Comparison of ENCODE assay signal across 23 cellular contexts in the genomic region with DNA sequence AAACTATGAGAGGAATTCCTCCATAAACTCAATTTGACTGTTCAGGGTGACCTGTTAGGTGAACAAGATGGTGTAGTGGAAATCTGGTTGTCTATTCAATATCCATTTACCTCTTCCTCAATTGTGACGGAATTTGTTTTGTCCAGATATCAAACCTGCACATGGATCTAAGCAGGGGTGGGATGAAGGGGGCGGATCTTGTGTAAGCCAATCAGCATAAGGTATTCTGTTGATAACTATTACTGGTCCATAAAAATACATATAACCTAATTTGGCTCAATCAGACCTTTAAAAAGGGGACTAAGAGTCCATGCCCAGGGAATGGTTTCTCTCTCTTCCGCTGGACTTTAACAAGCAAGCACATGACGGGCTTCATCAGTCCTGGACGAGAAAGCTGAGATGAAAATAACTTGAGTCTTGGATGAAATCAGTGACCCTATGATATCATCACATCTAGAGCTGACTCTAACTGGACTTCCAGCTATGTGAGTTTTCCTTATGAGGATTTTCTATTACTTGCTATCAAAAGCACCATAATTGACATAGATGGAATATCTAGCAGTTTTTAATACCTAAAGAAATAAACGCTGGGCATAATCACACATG. TPM values are rescaled to one million over a fixed set of nuclear protein-coding genes. Genes with fewer than 3 reads are reported as not detected.
DNase-seq lines count a peak whose midpoint lies in the region; ATAC-seq and TF ChIP-seq lines count a peak whose summit lies in the region.
"Had no signal": no experiment of that assay in that cellular context is flagged by ENCODE, and none has a peak within 500 bp of the region (broad histone marks: within the 10 kb centered on the region; RNA-seq: fewer than 3 reads in every experiment).

No MANE protein-coding gene starts in this region.

- H3K27ac Mint-ChIP-seq in T-helper 2 cell treated with Interferon-gamma antibody and Interleukin-4, amounts not matched to agents 5 μg/mL and 100 μg/mL, for 36 hours: no peak overlapping the region

- H3F3A ChIP-seq in smooth muscle cell (ENCODE audit: low read depth): no peaks in the 10 kb centered on the region

- ATAC-seq in right cardiac atrium (no peak), gastrocnemius medialis (peak in 1 of 2 donors; percentile 29)
- ATAC-seq: GM12878 had no signal

- peak overlapping the region; percentile 14 to 37 for H3K27ac ChIP-seq in ascending aorta
- H3K27ac ChIP-seq in right cardiac atrium (ENCODE audit: low read length): peak overlapping the region; percentile 37
- peak overlapping the region; percentile 94 to 96 (median 95) for H3K27ac ChIP-seq in gastrocnemius medialis
- H3K27ac ChIP-seq in smooth muscle cell (ENCODE audit: low read depth): no peak overlapping the region
- H3K27ac ChIP-seq: A549, SJSA1 had no signal

- H3K36me3 Mint-ChIP-seq in T-helper 2 cell treated with Interferon-gamma antibody and Interleukin-4, amounts not matched to agents 5 μg/mL and 100 μg/mL, for 36 hours (ENCODE audit: low read depth): peaks cover 17% of the 10 kb centered on the region

- TF ChIP-seq CTCF in ascending aorta (IDR thresholded peaks at IDR 0.05) (no peak), gastrocnemius medialis (IDR thresholded peaks at IDR 0.05 in 4 of 5, conservative IDR thresholded peaks at IDR 0.05 in 1 of 5) (no peak), smooth muscle cell (IDR thresholded peaks at IDR 0.05; ENCODE audit: borderline replicate concordance, insufficient read depth, poor library complexity, severe bottlenecking) (no peak), GM13976 (IDR thresholded peaks at IDR 0.05; ENCODE audit: borderline replicate concordance, control extremely low read depth, extremely low read depth, insufficient read depth, missing control alignments) (no peak)

- H3K36me3 ChIP-seq in ascending aorta: peaks cover 2 to 11% of the 10 kb centered on the region in 2 donors
- peaks cover 0 to 17% of the 10 kb centered on the region in 2 donors for H3K36me3 ChIP-seq in gastrocnemius medialis
- H3K36me3 ChIP-seq in smooth muscle cell (ENCODE audit: low read depth): peaks cover 5% of the 10 kb centered on the region
- peaks cover 5% of the 10 kb centered on the region for H3K36me3 ChIP-seq in HAP-1 (replicated peaks)

- H4K20me1 ChIP-seq in smooth muscle cell (ENCODE audit: low read depth): no peaks in the 10 kb centered on the region
- H4K20me1 ChIP-seq: BLaER1 treated with 17β-estradiol and CSF1 and Interleukin-3, amounts not matched to agents 10 nM and 100 nM had no signal

- no peak overlapping the region for H3K9ac ChIP-seq in smooth muscle cell (ENCODE audit: low read depth)

- no peak overlapping the region for H2AFZ ChIP-seq in smooth muscle cell (ENCODE audit: low read depth)

- TF ChIP-seq POLR2A in GM19099 (IDR thresholded peaks at IDR 0.05; ENCODE audit: extremely low read depth, insufficient read length, low read depth) (peak; percentile 7), gastrocnemius medialis (IDR thresholded peaks at IDR 0.05) (no peak)

- in situ Hi-C loops in gastrocnemius medialis (cut with MboI; ENCODE audit: low sequenced_read_pairs in 4 of 4) (loop anchor here in 1 of 4 donors (10.0 kb wide), 1 partner anchor 91 kb away; a partner anchor contains a TSS), GM13976 (cut with MboI; ENCODE audit: low sequenced_read_pairs, unreplicated experiment) (no loop called here), HAP-1 (cut with MboI; ENCODE audit: low sequenced_read_pairs) (no loop called here)

- no peaks in the 10 kb centered on the region for H3K9me3 ChIP-seq in ascending aorta
- no peaks in the 10 kb centered on the region for H3K9me3 ChIP-seq in right cardiac atrium (ENCODE audit: control insufficient read depth, low read length)
- no peaks in the 10 kb centered on the region for H3K9me3 ChIP-seq in gastrocnemius medialis
- no peaks in the 10 kb centered on the region for H3K9me3 ChIP-seq in smooth muscle cell (replicated peaks; ENCODE audit: low read depth)
- no peaks in the 10 kb centered on the region for H3K9me3 ChIP-seq in HAP-1
- H3K9me3 ChIP-seq: A549; BLaER1 treated with 17β-estradiol and CSF1 and Interleukin-3, amounts not matched to agents 10 nM and 100 nM; SJSA1 had no signal

- peaks cover 3% of the 10 kb centered on the region for H3K79me2 ChIP-seq in smooth muscle cell (ENCODE audit: low read depth)

- no peak overlapping the region for H3K4me3 ChIP-seq in ascending aorta
- no peak overlapping the region for H3K4me3 ChIP-seq in right cardiac atrium (ENCODE audit: low read length)
- H3K4me3 ChIP-seq in gastrocnemius medialis: no peak overlapping the region
- H3K4me3 ChIP-seq in smooth muscle cell: no peak overlapping the region
- H3K4me3 ChIP-seq in HAP-1: no peak overlapping the region
- H3K4me3 ChIP-seq: A549; BLaER1 treated with 17β-estradiol and CSF1 and Interleukin-3, amounts not matched to agents 10 nM and 100 nM; GM12878; SJSA1 had no signal

- no peaks in the 10 kb centered on the region for H3K27me3 Mint-ChIP-seq in T-helper 2 cell treated with Interferon-gamma antibody and Interleukin-4, amounts not matched to agents 5 μg/mL and 100 μg/mL, for 36 hours (ENCODE audit: low read depth)

- intact Hi-C loops in ascending aorta (cut with DNase I) (no loop called here), right cardiac atrium (cut with DNase I) (no loop called here), gastrocnemius medialis (cut with DNase I; ENCODE audit: low total_unique reads) (loop anchor here (10.0 kb wide), 1 partner anchor 731 kb away; no protein-coding TSS in a partner anchor)

- H3K4me2 ChIP-seq in smooth muscle cell: no peak overlapping the region
- H3K4me2 ChIP-seq: A549 had no signal

- DNase-seq in ascending aorta (ENCODE audit: low spot score in 2 of 2) (no peak), right cardiac atrium (no peak), gastrocnemius medialis (no peak), smooth muscle cell (lab: John Stamatoyannopoulos, UW; ENCODE audit: unreplicated experiment) (no peak), GM13976 (ENCODE audit: low spot score) (no peak), HAP-1 (ENCODE audit: low spot score in 2 of 2) (no peak)
- no peak for DNase-seq in T-helper 2 cell treated with Interferon-gamma antibody and Interleukin-4, amounts not matched to agents 5 μg/mL and 100 μg/mL, for 36 hours (ENCODE audit: low spot score)
- DNase-seq: DMS 273 treated with DMSO at 0.1 percent for 48 hours; GDM1; IMR-90; Kasumi-1; NCI-H1105 treated with DMSO at 0.1 percent for 48 hours; NCI-H1930; NCI-H2171 treated with DMSO at 0.1 percent for 48 hours; NCI-H446 treated with DMSO at 0.1 percent for 48 hours; NK-92 treated with Interleukin-12 subunit alpha and Interleukin-12 subunit beta, amount 100 ng/mL, for 24 hours; OCI-M1; RPMI8226 had no signal

- no peaks in the 10 kb centered on the region for H3K9me3 Mint-ChIP-seq in T-helper 2 cell treated with Interferon-gamma antibody and Interleukin-4, amounts not matched to agents 5 μg/mL and 100 μg/mL, for 36 hours

- no peaks in the 10 kb centered on the region for H3K27me3 ChIP-seq in ascending aorta
- H3K27me3 ChIP-seq in right cardiac atrium (ENCODE audit: control insufficient read depth, insufficient read depth): no peaks in the 10 kb centered on the region
- no peaks in the 10 kb centered on the region for H3K27me3 ChIP-seq in gastrocnemius medialis
- H3K27me3 ChIP-seq in smooth muscle cell (ENCODE audit: low read depth): no peaks in the 10 kb centered on the region
- H3K27me3 ChIP-seq in HAP-1 (ENCODE audit: low read depth): no peaks in the 10 kb centered on the region
- H3K27me3 ChIP-seq: BLaER1 treated with 17β-estradiol and CSF1 and Interleukin-3, amounts not matched to agents 10 nM and 100 nM; SJSA1 had no signal

- H3K4me1 Mint-ChIP-seq in T-helper 2 cell treated with Interferon-gamma antibody and Interleukin-4, amounts not matched to agents 5 μg/mL and 100 μg/mL, for 36 hours (ENCODE audit: low read depth): peaks cover 6% of the 10 kb centered on the region

- H3K4me1 ChIP-seq in ascending aorta (peaks cover 0 to 7% of the 10 kb centered on the region in 2 donors), right cardiac atrium (ENCODE audit: control insufficient read depth, insufficient read depth, low read length) (peaks cover 4% of the 10 kb centered on the region), gastrocnemius medialis (peaks cover 42 to 64% of the 10 kb centered on the region in 2 donors), smooth muscle cell (ENCODE audit: low read depth) (no peaks in the 10 kb centered on the region), HAP-1 (peaks cover 18% of the 10 kb centered on the region)

- H3K4me3 Mint-ChIP-seq in T-helper 2 cell treated with Interferon-gamma antibody and Interleukin-4, amounts not matched to agents 5 μg/mL and 100 μg/mL, for 36 hours: no peak overlapping the region

- WGBS in right cardiac atrium: 74% methylated on average over 6 of the region's 6 CpGs
- 95% methylated on average over 6 of the region's 6 CpGs for WGBS in smooth muscle cell (ENCODE audit: low lambda C conversion rate)

RNA-seq across cellular contexts. Expression of a gene that starts 5.7 kb away (rescaled TPM):
- total RNA-seq in ascending aorta (4.7 TPM), right cardiac atrium (100 to 1,000 TPM; 348 to 827 (median 453) TPM), gastrocnemius medialis (10 to 100 TPM in 3 of 4 donors, 1 to 10 TPM in 1; 7.8 to 38.9 (median 30.3) TPM), smooth muscle cell (1.2 and 2.1 TPM in 2 replicates)
- polyA plus RNA-seq in right cardiac atrium (504 TPM), smooth muscle cell (0.94 and 1.5 TPM in 2 replicates)

RNA-seq across cellular contexts. Expression of a gene that starts 11.1 kb away (rescaled TPM):
- total RNA-seq in ascending aorta: 12.5 TPM
- total RNA-seq in right cardiac atrium: 100 to 1,000 TPM; 108 to 138 (median 132) TPM
- 622 TPM for polyA plus RNA-seq in right cardiac atrium
- total RNA-seq in gastrocnemius medialis: 100 to 1,000 TPM in 1 of 4 donors, 10 to 100 TPM in 3; 63.4 to 146 (median 87.5) TPM
- total RNA-seq in smooth muscle cell: 22.7 and 69.4 TPM in 2 replicates
- polyA plus RNA-seq in smooth muscle cell: 47.0 and 60.0 TPM in 2 replicates

RNA-seq across cellular contexts. Expression of a gene that starts 36.8 kb away (rescaled TPM):
- total RNA-seq in ascending aorta (3.5 TPM), right cardiac atrium (1 to 10 TPM in 3 of 4 donors, under 1 TPM in 1; 0.80 to 1.7 (median 1.3) TPM), gastrocnemius medialis (under 1 TPM in 3 of 4 donors, not detected in 1; 0.11 to 0.36 (median 0.20) TPM), smooth muscle cell (0.36 TPM in 1 of 2 replicates, not detected in the other)
- polyA plus RNA-seq in right cardiac atrium (0.50 TPM), smooth muscle cell (0.40 TPM in 1 of 2 replicates, not detected in the other)
- total RNA-seq: IMR-90 had no signal
- polyA plus RNA-seq: IMR-90 had no signal

Comparison
In these comparisons a context has a peak if more than half of its experiments do, and no peak if none do; other contexts are left out.
1. RNA of a gene that starts 5.7 kb away (total RNA-seq): 348 to 827 TPM in right cardiac atrium; 7.8 to 38.9 TPM in gastrocnemius medialis, 4.7 TPM in ascending aorta (single experiment) and 1.2 to 2.1 TPM in smooth muscle cell; every median in the first group is over 4 times any median in the second.